ENCODE assay signal across 10 cellular contexts in the genomic region with DNA sequence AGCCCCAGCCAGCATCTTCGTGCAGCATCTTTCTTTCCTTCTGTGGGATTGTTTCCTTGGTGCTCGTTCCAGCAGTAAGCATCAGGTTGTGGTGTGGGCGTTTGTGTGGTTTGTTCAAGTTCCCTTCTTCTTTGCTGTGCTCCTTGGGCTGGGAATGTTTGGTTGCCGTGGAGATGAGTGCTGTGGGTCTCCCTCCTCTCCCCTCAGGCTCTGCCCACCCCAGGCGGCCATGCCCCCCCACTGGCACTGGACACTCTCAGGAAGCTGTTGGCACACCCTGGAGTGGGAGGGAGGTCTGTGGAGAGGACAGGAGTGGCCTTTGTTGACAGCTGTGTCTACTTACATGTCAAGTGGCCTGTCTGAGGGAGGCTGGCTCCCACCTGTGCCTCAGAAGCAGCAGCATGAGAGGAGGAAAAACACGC. TPM values are rescaled to one million over a fixed set of nuclear protein-coding genes. Genes with fewer than 3 reads are reported as not detected.
DNase-seq lines count a peak whose midpoint lies in the region; ATAC-seq, FAIRE-seq and TF ChIP-seq lines count a peak whose summit lies in the region.
"Had no signal": no experiment of that assay in that cellular context is flagged by ENCODE, and none has a peak within 500 bp of the region (broad histone marks: within the 10 kb centered on the region; RNA-seq: fewer than 3 reads in every experiment).

No MANE protein-coding gene starts in this region.

- in situ Hi-C loops in brain microvascular endothelial cell (cut with HindIII; ENCODE audit: low pct_ligation_motif_present, low sequenced_read_pairs): no loop called here

- H3K4me1 ChIP-seq in pancreas: peaks cover 33 to 55% (median 41%) of the 10 kb centered on the region in 3 donors

- H3K27me3 Mint-ChIP-seq in Calu3 (ENCODE audit: unreplicated experiment) (no peaks in the 10 kb centered on the region), nephron (ENCODE audit: low read depth) (no peaks in the 10 kb centered on the region)

- H3K27ac ChIP-seq in brain microvascular endothelial cell (peak overlapping the region; percentile 96), pancreas (no peak overlapping the region)

- peaks cover 24% of the 10 kb centered on the region for H3K36me3 Mint-ChIP-seq in Calu3 (ENCODE audit: insufficient read depth, unreplicated experiment)
- peaks cover 11% of the 10 kb centered on the region for H3K36me3 Mint-ChIP-seq in nephron (ENCODE audit: low read depth)

- H3K27ac Mint-ChIP-seq in Calu3 (ENCODE audit: unreplicated experiment): peak overlapping the region; percentile 36
- H3K27ac Mint-ChIP-seq in nephron: peak overlapping the region; percentile 29 to 86 (median 31)

- no peak for ATAC-seq in pancreas

- no peak for FAIRE-seq in pancreas (lab: Jason Lieb, UNC)

- H3K4me3 ChIP-seq in brain microvascular endothelial cell (ENCODE audit: low read depth, low read length): no peak overlapping the region
- H3K4me3 ChIP-seq in pancreas: no peak overlapping the region

- intact Hi-C loops in Calu3 (cut with micrococcal nuclease; ENCODE audit: unreplicated experiment): loop anchor here (5.0 kb wide), 1 partner anchor 45 kb away; no protein-coding TSS in a partner anchor
- intact Hi-C loops in pancreas (cut with DNase I): no loop called here

- TF ChIP-seq CTCF in Calu3 (IDR thresholded peaks at IDR 0.05; ENCODE audit: unreplicated experiment): no peak
- TF ChIP-seq CTCF in brain microvascular endothelial cell (IDR thresholded peaks at IDR 0.05; ENCODE audit: low read depth, low read length, missing control alignments): no peak
- no peak for TF ChIP-seq CTCF in nephron (IDR thresholded peaks at IDR 0.05; ENCODE audit: unreplicated experiment in 3 of 3)
- no peak for TF ChIP-seq CTCF in pancreas (IDR thresholded peaks at IDR 0.05)

- CTCF ChIA-PET in Calu3 (lab: Charles Lee): interaction anchor here (0.6 kb wide), 1 partner anchor 34 kb away, joined by 3 read pairs; no protein-coding TSS in a partner anchor

- H3K9me3 ChIP-seq in pancreas: no peaks in the 10 kb centered on the region

- peaks cover 66% of the 10 kb centered on the region for H3K4me1 Mint-ChIP-seq in Calu3 (ENCODE audit: low read depth, unreplicated experiment)
- H3K4me1 Mint-ChIP-seq in nephron: peaks cover 24% of the 10 kb centered on the region

- no peak for DNase-seq in Calu3
- DNase-seq in NCI-H1417 (lab: John Stamatoyannopoulos, UW): peak; percentile 16 to 86 (median 64)
- DNase-seq in brain microvascular endothelial cell: peak; percentile 94
- DNase-seq in DMS153 treated with DMSO at 0.1 percent for 48 hours (lab: John Stamatoyannopoulos, UW; ENCODE audit: unreplicated experiment): no peak
- DNase-seq in activated CD4-positive, alpha-beta T cell treated with anti-CD3 and anti-CD28 coated beads for 48 hours: no peak
- DNase-seq in pancreas: no peak
- no peak for DNase-seq in activated naive CD4-positive, alpha-beta T cell treated with Interleukin-2 at 50 U/mL for 16 hours
- DNase-seq: activated CD8-positive, alpha-beta memory T cell treated with anti-CD3 and anti-CD28 coated beads, Interleukin-2, amount 50 U/mL, for 4 hours; mesendoderm had no signal

- no TSS peak for BruUV-seq in Calu3 (replicated peaks; lab: Mats Ljungman, UMichigan)

- H3K27me3 ChIP-seq in brain microvascular endothelial cell (replicated peaks) (no peaks in the 10 kb centered on the region), pancreas (no peaks in the 10 kb centered on the region)

- H3K9me3 Mint-ChIP-seq in Calu3 (ENCODE audit: low read depth, unreplicated experiment) (no peaks in the 10 kb centered on the region), nephron (no peaks in the 10 kb centered on the region)

- H3K36me3 ChIP-seq in brain microvascular endothelial cell (replicated peaks): no peaks in the 10 kb centered on the region
- H3K36me3 ChIP-seq in pancreas: no peaks in the 10 kb centered on the region

- H3K4me3 Mint-ChIP-seq in Calu3 (ENCODE audit: low read depth, unreplicated experiment) (no peak overlapping the region), nephron (no peak overlapping the region)

- 80 to 81% methylated on average over 6 of the region's 6 CpGs for WGBS in pancreas, 2 donors

RNA-seq across cellular contexts. Expression of gene SACM1L, which starts 46.5 kb away (rescaled TPM):
- total RNA-seq in Calu3 (2022): 39.5 and 40.5 TPM in 2 replicates
- 10 to 100 TPM; 15.4 to 29.8 (median 18.4) TPM for total RNA-seq in pancreas
- 10 to 100 TPM; 18.3 to 28.9 TPM for polyA plus RNA-seq in pancreas

RNA-seq across cellular contexts. Expression of gene LIMD1, which starts 48.2 kb away (rescaled TPM):
- total RNA-seq in Calu3 (2022) (38.7 and 39.8 TPM in 2 replicates), pancreas (10 to 100 TPM; 13.9 to 27.9 (median 17.6) TPM)
- polyA plus RNA-seq in pancreas: 10 to 100 TPM in 1 of 2 donors, 1 to 10 TPM in 1; 5.8 to 11.6 TPM

Comparison
In these comparisons a context has a peak if more than half of its experiments do, and no peak if none do; other contexts are left out.
1. DNase-seq: peak in NCI-H1417 (3 of 3) and brain microvascular endothelial cell (single experiment); none in Calu3 (single experiment), DMS153 treated with DMSO at 0.1 percent for 48 hours (single experiment), activated CD4-positive, alpha-beta T cell treated with anti-CD3 and anti-CD28 coated beads for 48 hours (single experiment), pancreas (0 of 6) and activated naive CD4-positive, alpha-beta T cell treated with Interleukin-2 at 50 U/mL for 16 hours (single experiment).